8 cellular contexts compared by ENCODE assay signal in genomic region chr10:94403823-94404228, GRCh38. TPM values are rescaled to one million over a fixed set of nuclear protein-coding genes. Genes with fewer than 3 reads are reported as not detected.
DNase-seq lines count a peak whose midpoint lies in the region; ATAC-seq and TF ChIP-seq lines count a peak whose summit lies in the region.

No MANE protein-coding gene starts in this region.

- no peaks in the 10 kb centered on the region for H3K9me3 ChIP-seq in transverse colon

- H3K4me1 ChIP-seq in KMS-11 (ENCODE audit: low read depth, poor library complexity, severe bottlenecking) (peaks cover 32% of the 10 kb centered on the region), transverse colon (peaks cover 0 to 46% (median 14%) of the 10 kb centered on the region in 4 donors)

- H3K27ac Mint-ChIP-seq in activated T-cell treated with anti-CD3 and anti-CD28 coated beads, Interleukin-2, amount 50 U/mL, for 24 hours = no peak overlapping the region
- H3K27ac Mint-ChIP-seq in MCF 10A (ENCODE audit: low read depth, unreplicated experiment) = peak overlapping the region; percentile 73

- intact Hi-C loops in MCF 10A (cut with micrococcal nuclease) = loop anchor here (5.0 kb wide), 1 partner anchor 38 kb away; no protein-coding TSS in a partner anchor
- intact Hi-C loops in lower leg skin (cut with DNase I; ENCODE audit: low total_unique reads) = no loop called here
- intact Hi-C loops in transverse colon (cut with DNase I; ENCODE audit: low total_unique reads) = no loop called here

- no peak for DNase-seq in activated T-cell treated with anti-CD3 and anti-CD28 coated beads, Interleukin-2, amount 50 U/mL, for 24 hours
- no peak for DNase-seq in activated T-cell treated with anti-CD3 and anti-CD28 coated beads for 4 hours
- DNase-seq in MCF 10A (ENCODE audit: unreplicated experiment) = no peak
- DNase-seq in lower leg skin (ENCODE audit: low spot score in 2 of 2) = no peak
- DNase-seq in transverse colon = no peak
- no peak for DNase-seq in cerebellar nuclear complex (lab: John Stamatoyannopoulos, UW)

- peaks cover 3% of the 10 kb centered on the region for H3K9me3 Mint-ChIP-seq in activated T-cell treated with anti-CD3 and anti-CD28 coated beads, Interleukin-2, amount 50 U/mL, for 24 hours
- H3K9me3 Mint-ChIP-seq in MCF 10A (ENCODE audit: unreplicated experiment) = no peaks in the 10 kb centered on the region

- peak overlapping the region; percentile 66; the same call in 1 of the 2 replicates for H3K9ac ChIP-seq in KMS-11

- H2AFZ ChIP-seq in KMS-11 (ENCODE audit: low read depth) = peak overlapping the region; percentile 84

- no peaks in the 10 kb centered on the region for H4K20me1 ChIP-seq in KMS-11 (ENCODE audit: insufficient read depth)

- peaks cover 11% of the 10 kb centered on the region for H3K4me1 Mint-ChIP-seq in activated T-cell treated with anti-CD3 and anti-CD28 coated beads, Interleukin-2, amount 50 U/mL, for 24 hours (ENCODE audit: low read depth)
- H3K4me1 Mint-ChIP-seq in MCF 10A (ENCODE audit: insufficient read depth, unreplicated experiment) = peaks cover 6% of the 10 kb centered on the region

- peak overlapping the region; percentile 75 for H3K4me3 Mint-ChIP-seq in activated T-cell treated with anti-CD3 and anti-CD28 coated beads, Interleukin-2, amount 50 U/mL, for 24 hours
- H3K4me3 Mint-ChIP-seq in MCF 10A (ENCODE audit: unreplicated experiment) = peak overlapping the region; percentile 88

- BruUV-seq in MCF 10A (replicated peaks; lab: Mats Ljungman, UMichigan) = no TSS peak

- H3K36me3 Mint-ChIP-seq in activated T-cell treated with anti-CD3 and anti-CD28 coated beads, Interleukin-2, amount 50 U/mL, for 24 hours (ENCODE audit: low read depth) = no peaks in the 10 kb centered on the region
- no peaks in the 10 kb centered on the region for H3K36me3 Mint-ChIP-seq in MCF 10A (ENCODE audit: insufficient read depth, unreplicated experiment)

- TF ChIP-seq POLR2A in lower leg skin (IDR thresholded peaks at IDR 0.05) = no peak
- no peak for TF ChIP-seq POLR2A in transverse colon (IDR thresholded peaks at IDR 0.05)

- peaks cover 78% of the 10 kb centered on the region for H3K27me3 Mint-ChIP-seq in activated T-cell treated with anti-CD3 and anti-CD28 coated beads, Interleukin-2, amount 50 U/mL, for 24 hours
- H3K27me3 Mint-ChIP-seq in MCF 10A (ENCODE audit: insufficient read depth, unreplicated experiment) = no peaks in the 10 kb centered on the region

- CTCF ChIA-PET in MCF 10A (lab: Yijun Ruan, JAX) = interaction anchor here (0.5 to 5.1 kb wide), 7 partner anchors 37 to 1562 kb away, joined by 3 to 24 read pairs (median 3); partner anchors contain the start of gene NOC3L

- no peak overlapping the region for H3K4me3 ChIP-seq in KMS-11 (IDR thresholded peaks at IDR 0.05; ENCODE audit: insufficient read depth, low read depth, low read length)
- H3K4me3 ChIP-seq in lower leg skin (ENCODE audit: low read depth, poor library complexity, severe bottlenecking) = peak overlapping the region; percentile 85
- peak overlapping the region; percentile 72 to 99 (median 90) for H3K4me3 ChIP-seq in transverse colon

- ATAC-seq in activated CD4-positive, CD25-positive, alpha-beta regulatory T cell treated with anti-CD3 and anti-CD28 coated beads, Interleukin-2, amount 50 U/mL, for 24 hours = no peak

- H3K36me3 ChIP-seq in KMS-11 (ENCODE audit: insufficient read depth) (no peaks in the 10 kb centered on the region), transverse colon (no peaks in the 10 kb centered on the region)

- no peaks in the 10 kb centered on the region for H3K27me3 ChIP-seq in KMS-11 (ENCODE audit: insufficient read depth, low read depth)
- no peaks in the 10 kb centered on the region for H3K27me3 ChIP-seq in transverse colon

- POLR2A ChIA-PET in MCF 10A (lab: Yijun Ruan, JAX) = interaction anchor here (0.7 to 6.0 kb wide), 17 partner anchors 11 to 1071 kb away, joined by 3 to 107 read pairs (median 5); partner anchors contain the start of genes FRA10AC1 and NOC3L

- peaks cover 51% of the 10 kb centered on the region for H3K79me2 ChIP-seq in KMS-11 (ENCODE audit: insufficient read depth, low read depth)

- H3K27ac ChIP-seq in KMS-11 (peak overlapping the region; percentile 82), transverse colon (peak overlapping the region; percentile 96 to 99 (median 98))

- peak overlapping the region; percentile 65 for H3K4me2 ChIP-seq in KMS-11

- TF ChIP-seq CTCF in KMS-11 (conservative IDR thresholded peaks at IDR 0.05; ENCODE audit: low read depth, low read length) = no peak
- no peak for TF ChIP-seq CTCF in MCF 10A (IDR thresholded peaks at IDR 0.05; ENCODE audit: unreplicated experiment)
- TF ChIP-seq CTCF in lower leg skin (IDR thresholded peaks at IDR 0.05) = no peak
- no peak for TF ChIP-seq CTCF in transverse colon (IDR thresholded peaks at IDR 0.05)

- in situ Hi-C loops in transverse colon (cut with MboI; ENCODE audit: low pct_ligation_motif_present in 1 of 4, low pct_unique_long_range_greater_than_20kb in 1 of 4, low sequenced_read_pairs in 3 of 4) = no loop called here

- no peak for TF ChIP-seq EP300 in transverse colon (IDR thresholded peaks at IDR 0.05; ENCODE audit: low read depth)

- WGBS in lower leg skin, 2 donors = 0 to 1% methylated on average over 7 of the region's 7 CpGs
- 3 to 5% methylated on average over 5 to 7 of the region's 7 CpGs for WGBS in transverse colon (ENCODE audit: low coverage in 1 of 2), 2 donors

RNA-seq across cellular contexts. Expression of gene TBC1D12, which starts 1.5 kb away (rescaled TPM):
- total RNA-seq in MCF 10A (2022) (5.4 and 5.9 TPM in 2 replicates), lower leg skin (10 to 100 TPM; 16.3 to 19.1 (median 18.1) TPM), transverse colon (10 to 100 TPM; 27.2 to 58.0 (median 38.0) TPM)

RNA-seq across cellular contexts. Expression of gene NOC3L, which starts 41.1 kb away (rescaled TPM):
- total RNA-seq in MCF 10A (2022) = 24.9 and 39.0 TPM in 2 replicates
- 10 to 100 TPM in 2 of 4 donors, 1 to 10 TPM in 2; 8.7 to 14.2 (median 10.3) TPM for total RNA-seq in lower leg skin
- total RNA-seq in transverse colon = 10 to 100 TPM in 1 of 4 donors, 1 to 10 TPM in 2, under 1 TPM in 1; 0.20 to 11.7 (median 3.4) TPM
